ENCODE assay signal across 22 cellular contexts in the genomic region with DNA sequence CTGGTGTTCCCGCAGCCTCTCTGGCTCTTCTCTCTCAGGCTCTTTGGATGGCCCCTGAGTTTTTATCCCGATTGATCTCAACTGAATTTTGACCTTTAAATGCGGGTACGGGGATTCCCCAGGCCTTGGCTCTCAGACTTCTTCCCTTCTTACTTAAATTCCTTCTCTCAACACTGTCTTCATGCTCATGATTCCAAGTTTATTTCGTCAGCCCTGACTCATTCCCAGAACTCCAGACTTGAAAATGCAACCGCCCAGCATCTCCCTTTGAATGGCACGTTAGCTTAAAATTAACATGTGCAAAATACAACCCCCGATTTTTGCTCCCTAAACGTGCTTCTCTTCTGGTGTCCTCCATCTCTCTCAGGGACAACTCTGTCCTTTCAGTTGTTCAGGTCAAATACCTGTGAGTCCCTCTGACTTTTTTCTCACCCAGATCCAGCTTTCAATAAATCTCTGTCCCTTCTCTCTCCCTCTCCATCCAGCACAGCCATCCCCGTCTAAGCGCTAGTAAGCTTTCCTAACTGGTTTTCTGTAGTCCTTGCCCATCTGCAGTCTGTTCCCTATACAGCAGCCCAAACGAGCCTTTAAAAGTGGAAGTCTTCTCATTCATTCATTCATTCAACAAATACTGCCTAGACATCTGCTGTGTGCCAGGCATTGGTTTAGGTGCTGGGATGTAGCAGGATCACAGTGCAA. TPM values are rescaled to one million over a fixed set of nuclear protein-coding genes. Genes with fewer than 3 reads are reported as not detected.
A peak's percentile ranks its signal among the peaks of the same experiment; 100 is the strongest.
DNase-seq lines count a peak whose midpoint lies in the region; ATAC-seq, FAIRE-seq and TF ChIP-seq lines count a peak whose summit lies in the region.
"Had no signal": no experiment of that assay in that cellular context is flagged by ENCODE, and none has a peak within 500 bp of the region (broad histone marks: within the 10 kb centered on the region; RNA-seq: fewer than 3 reads in every experiment).

No MANE protein-coding gene starts in this region.

- H3K4me1 ChIP-seq in mammary epithelial cell (ENCODE audit: insufficient read depth, low read length) (no peaks in the 10 kb centered on the region), foreskin keratinocyte (no peaks in the 10 kb centered on the region)
- H3K4me1 ChIP-seq: body of pancreas, HAP-1, parathyroid adenoma, transverse colon had no signal

- intact Hi-C loops in MCF 10A (cut with micrococcal nuclease) = loop anchor here (5.0 kb wide), 1 partner anchor 143 kb away; no protein-coding TSS in a partner anchor
- intact Hi-C loops in mammary epithelial cell (cut with micrococcal nuclease) = no loop called here

- peaks cover 42% of the 10 kb centered on the region for H3K27me3 Mint-ChIP-seq in MCF 10A (ENCODE audit: insufficient read depth, unreplicated experiment)
- H3K27me3 Mint-ChIP-seq in activated T-cell treated with anti-CD3 and anti-CD28 coated beads, Interleukin-2, amount 50 U/mL, for 72 hours (ENCODE audit: low read depth) = peaks cover 38% of the 10 kb centered on the region

- no peak for FAIRE-seq in urothelium cell line (lab: Jason Lieb, UNC)
- FAIRE-seq: D721Med had no signal

- no peak overlapping the region for H3K9ac ChIP-seq in mammary epithelial cell (ENCODE audit: insufficient read depth, low read length)
- H3K9ac ChIP-seq: parathyroid adenoma had no signal

- no peaks in the 10 kb centered on the region for H3K4me1 Mint-ChIP-seq in MCF 10A (ENCODE audit: insufficient read depth, unreplicated experiment)
- no peaks in the 10 kb centered on the region for H3K4me1 Mint-ChIP-seq in activated T-cell treated with anti-CD3 and anti-CD28 coated beads, Interleukin-2, amount 50 U/mL, for 72 hours (ENCODE audit: low read depth)
- H3K4me1 Mint-ChIP-seq: memory B cell had no signal

- ATAC-seq in foreskin keratinocyte = peak; percentile 44
- ATAC-seq in activated T-cell treated with anti-CD3 and anti-CD28 coated beads, Interleukin-2, amount 50 U/mL, for 72 hours (replicated peaks in 1 of 2) = no peak
- ATAC-seq: body of pancreas had no signal

- no peak overlapping the region for H2AFZ ChIP-seq in mammary epithelial cell (ENCODE audit: low read depth, low read length)
- H2AFZ ChIP-seq: parathyroid adenoma had no signal

- no TSS peak for BruUV-seq in MCF 10A (replicated peaks; lab: Mats Ljungman, UMichigan)
- no TSS peak for BruUV-seq in mammary epithelial cell (replicated peaks; lab: Mats Ljungman, UMichigan)

- H3K27ac Mint-ChIP-seq in MCF 10A (ENCODE audit: low read depth, unreplicated experiment) = no peak overlapping the region
- no peak overlapping the region for H3K27ac Mint-ChIP-seq in activated T-cell treated with anti-CD3 and anti-CD28 coated beads, Interleukin-2, amount 50 U/mL, for 72 hours
- H3K27ac Mint-ChIP-seq: endodermal cell; memory B cell; T-helper 1 cell treated with Interleukin-12 subunit alpha and Interleukin-12 subunit beta and Interleukin-4 antibody, amounts not matched to agents 30 μg/mL and 1 μg/mL, for 36 hours had no signal

- H3K4me3 ChIP-seq in mammary epithelial cell (replicated peaks in 1 of 3; ENCODE audit: insufficient read depth in 1 of 3, low read depth in 2 of 3, low read length in 3 of 3) = no peak overlapping the region
- H3K4me3 ChIP-seq: body of pancreas, HAP-1, transverse colon had no signal

- TF ChIP-seq CTCF in MCF 10A (IDR thresholded peaks at IDR 0.05; ENCODE audit: unreplicated experiment) (no peak), mammary epithelial cell (conservative IDR thresholded peaks at IDR 0.05 in 1 of 2, IDR thresholded peaks at IDR 0.05 in 1 of 2; ENCODE audit: extremely low read depth in 1 of 2, insufficient read depth in 1 of 2, low read depth in 1 of 2, low read length in 2 of 2) (no peak), foreskin keratinocyte (conservative IDR thresholded peaks at IDR 0.05) (no peak)

- no peaks in the 10 kb centered on the region for H3K36me3 Mint-ChIP-seq in MCF 10A (ENCODE audit: insufficient read depth, unreplicated experiment)
- no peaks in the 10 kb centered on the region for H3K36me3 Mint-ChIP-seq in activated T-cell treated with anti-CD3 and anti-CD28 coated beads, Interleukin-2, amount 50 U/mL, for 72 hours (ENCODE audit: insufficient read depth in 2 of 2)
- H3K36me3 Mint-ChIP-seq: memory B cell had no signal

- H4K20me1 ChIP-seq in mammary epithelial cell (ENCODE audit: insufficient read depth, low read length) = no peaks in the 10 kb centered on the region

- H3K4me2 ChIP-seq in mammary epithelial cell (ENCODE audit: insufficient read depth, low read depth, low read length) = no peak overlapping the region

- no peaks in the 10 kb centered on the region for H3K9me3 ChIP-seq in mammary epithelial cell (replicated peaks; ENCODE audit: insufficient read depth, low read length)
- H3K9me3 ChIP-seq: body of pancreas, HAP-1, transverse colon had no signal

- in situ Hi-C loops in mammary epithelial cell (cut with MboI; ENCODE audit: low sequenced_read_pairs in 2 of 2) = no loop called here

- WGBS in mammary epithelial cell (ENCODE audit: low coverage, missing lambda C conversion rate) = 76% methylated on average over 12 of the region's 12 CpGs

- DNase-seq in MCF 10A (ENCODE audit: unreplicated experiment) (peak; percentile 51), mammary epithelial cell (no peak), amniotic epithelial cell (ENCODE audit: low read depth) (peak; percentile 80), foreskin keratinocyte (peak in 1 of 2 donors; percentile 55), urothelium cell line (ENCODE audit: low spot score) (peak; percentile 55), HEK293T (ENCODE audit: extremely low spot score) (no peak), HuH-7 (ENCODE audit: low spot score) (no peak)
- DNase-seq in activated T-cell treated with anti-CD3 and anti-CD28 coated beads, Interleukin-2, amount 50 U/mL, for 72 hours = no peak
- DNase-seq: activated CD4-positive, alpha-beta T cell treated with anti-CD3 and anti-CD28 coated beads for 48 hours; activated T-cell treated with anti-CD3 and anti-CD28 coated beads, Interleukin-2, amount 50 U/mL, for 48 hours; endodermal cell; hypothalamus; NCI-H1092; NCI-H2227 treated with DMSO at 0.1 percent for 48 hours; transverse colon had no signal

- peaks cover 16% of the 10 kb centered on the region for H3K27me3 ChIP-seq in mammary epithelial cell (ENCODE audit: insufficient read depth, low read length)
- H3K27me3 ChIP-seq in foreskin keratinocyte = peaks cover 77% of the 10 kb centered on the region

- H3K27ac ChIP-seq in mammary epithelial cell (ENCODE audit: insufficient read depth, low read depth, low read length) (no peak overlapping the region), foreskin keratinocyte (no peak overlapping the region)
- H3K27ac ChIP-seq: 22Rv1, body of pancreas, parathyroid adenoma, transverse colon had no signal

- H3K9me3 Mint-ChIP-seq in MCF 10A (ENCODE audit: unreplicated experiment) = no peaks in the 10 kb centered on the region
- H3K9me3 Mint-ChIP-seq in activated T-cell treated with anti-CD3 and anti-CD28 coated beads, Interleukin-2, amount 50 U/mL, for 72 hours = no peaks in the 10 kb centered on the region
- H3K9me3 Mint-ChIP-seq: endodermal cell; memory B cell; T-helper 1 cell treated with Interleukin-12 subunit alpha and Interleukin-12 subunit beta and Interleukin-4 antibody, amounts not matched to agents 30 μg/mL and 1 μg/mL, for 36 hours had no signal

- dilution Hi-C loops in mammary epithelial cell (cut with HindIII; ENCODE audit: low sequenced_read_pairs) = loop anchor here (5.0 kb wide), 2 partner anchors 38 to 42 kb away; no protein-coding TSS in a partner anchor

- POLR2A ChIA-PET in MCF 10A (lab: Yijun Ruan, JAX) (interaction anchor here (0.9 kb wide), 1 partner anchor 12 kb away, joined by 3 read pairs; no protein-coding TSS in a partner anchor), HEK293T (lab: Yijun Ruan, JAX) (no interaction called here)

- H3K36me3 ChIP-seq in mammary epithelial cell (ENCODE audit: insufficient read depth, low read length) = no peaks in the 10 kb centered on the region
- H3K36me3 ChIP-seq: HAP-1, transverse colon had no signal

- H3K4me3 Mint-ChIP-seq in MCF 10A (ENCODE audit: unreplicated experiment) = no peak overlapping the region
- H3K4me3 Mint-ChIP-seq in activated T-cell treated with anti-CD3 and anti-CD28 coated beads, Interleukin-2, amount 50 U/mL, for 72 hours = no peak overlapping the region
- H3K4me3 Mint-ChIP-seq: endodermal cell; memory B cell; T-helper 1 cell treated with Interleukin-12 subunit alpha and Interleukin-12 subunit beta and Interleukin-4 antibody, amounts not matched to agents 30 μg/mL and 1 μg/mL, for 36 hours had no signal

- CTCF ChIA-PET in MCF 10A (lab: Yijun Ruan, JAX) = interaction anchor here (0.5 kb wide), 1 partner anchor 11 kb away, joined by 3 read pairs; no protein-coding TSS in a partner anchor
- CTCF ChIA-PET in mammary epithelial cell (lab: Charles Lee; ENCODE audit: low non-redundant PET) = no interaction called here
- CTCF ChIA-PET in HEK293T (lab: Yijun Ruan, JAX) = interaction anchor here (1.6 kb wide), 1 partner anchor 12 kb away, joined by 4 read pairs; no protein-coding TSS in a partner anchor

- H3K79me2 ChIP-seq in mammary epithelial cell (ENCODE audit: insufficient read depth, low read length) = no peaks in the 10 kb centered on the region
- H3K79me2 ChIP-seq: parathyroid adenoma had no signal

TF ChIP-seq in HEK293T, 16 proteins besides CTCF, POLR2A, EP300 and RAD21:
- TF ChIP-seq ARNT (IDR thresholded peaks at IDR 0.05) = no peak
- no peak for TF ChIP-seq SP1 (IDR thresholded peaks at IDR 0.05)
- no peak for TF ChIP-seq FOXK2 (IDR thresholded peaks at IDR 0.05)
- TF ChIP-seq L3MBTL2 (conservative IDR thresholded peaks at IDR 0.05) = no peak

RNA-seq across cellular contexts. Expression of a gene that starts 7.1 kb away (rescaled TPM):
- 0.27 TPM in 1 of 2 replicates, not detected in the other for total RNA-seq in MCF 10A (2022)
- not detected for total RNA-seq in mammary epithelial cell
- not detected for polyA plus RNA-seq in mammary epithelial cell
- polyA minus RNA-seq in mammary epithelial cell = not detected
- total RNA-seq in foreskin keratinocyte = not detected in 2 replicates
- 0.10 TPM in 1 of 2 replicates, not detected in the other for polyA plus RNA-seq in foreskin keratinocyte
- not detected for total RNA-seq in activated T-cell treated with anti-CD3 and anti-CD28 coated beads, Interleukin-2, amount 50 U/mL, for 72 hours

Comparison
In these comparisons a context has a peak if more than half of its experiments do, and no peak if none do; other contexts are left out.
1. DNase-seq: peak in MCF 10A (single experiment), amniotic epithelial cell (single experiment) and urothelium cell line (single experiment); none in mammary epithelial cell (single experiment), activated T-cell treated with anti-CD3 and anti-CD28 coated beads, Interleukin-2, amount 50 U/mL, for 72 hours (0 of 2), HEK293T (single experiment) and HuH-7 (single experiment).